In genomic region chr19:11191273-11191755, GRCh38 we compare ENCODE assay signal across 10 cellular contexts. TPM values are rescaled to one million over a fixed set of nuclear protein-coding genes. Genes with fewer than 3 reads are reported as not detected.
DNase-seq lines count a peak whose midpoint lies in the region; ATAC-seq and TF ChIP-seq lines count a peak whose summit lies in the region.
"Had no signal": no experiment of that assay in that cellular context is flagged by ENCODE, and none has a peak within 500 bp of the region (broad histone marks: within the 10 kb centered on the region; RNA-seq: fewer than 3 reads in every experiment).

No MANE protein-coding gene starts in this region.

- H3K27ac ChIP-seq in right atrium auricular region (peak overlapping the region; percentile 76 to 96), testis (peak overlapping the region; percentile 20 to 77)

- no peak overlapping the region for H3K4me3 Mint-ChIP-seq in WTC11
- H3K4me3 Mint-ChIP-seq: activated B cell treated with CpG ODN at 0.5 μM for 24 hours, immature natural killer cell had no signal

- H3K27me3 Mint-ChIP-seq in WTC11 (ENCODE audit: low read depth): no peaks in the 10 kb centered on the region

- POLR2A ChIA-PET in WTC11 (lab: Charles Lee): no interaction called here

- H3K36me3 ChIP-seq in right atrium auricular region (peaks cover 73% of the 10 kb centered on the region), testis (ENCODE audit: low read depth, missing control alignments) (no peaks in the 10 kb centered on the region)

- DNase-seq in HS-27A (ENCODE audit: low read depth) (peak; percentile 66), WTC11 (ENCODE audit: low spot score) (peak; percentile 34), right atrium auricular region (ENCODE audit: low spot score) (peak; percentile 95), testis (peak; percentile 67), hippocampal formation (lab: John Stamatoyannopoulos, UW) (no peak), NCI-H2081 treated with DMSO at 0.1 percent for 48 hours (lab: John Stamatoyannopoulos, UW) (no peak)
- DNase-seq: activated B cell treated with CpG ODN at 0.5 μM for 24 hours, immature natural killer cell had no signal

- ATAC-seq in WTC11: peak; percentile 74
- ATAC-seq in GM18858 (IDR thresholded peaks at IDR 0.05; ENCODE audit: unreplicated experiment): no peak
- no peak for ATAC-seq in GM19467 (IDR thresholded peaks at IDR 0.05; ENCODE audit: unreplicated experiment)

- H3K4me1 Mint-ChIP-seq in WTC11: peaks cover 7% of the 10 kb centered on the region

- intact Hi-C loops in testis (cut with DNase I; ENCODE audit: low total_unique reads): no loop called here

- no peaks in the 10 kb centered on the region for H3K9me3 Mint-ChIP-seq in WTC11
- H3K9me3 Mint-ChIP-seq: activated B cell treated with CpG ODN at 0.5 μM for 24 hours, immature natural killer cell had no signal

- no peak overlapping the region for H3K27ac Mint-ChIP-seq in WTC11
- H3K27ac Mint-ChIP-seq: activated B cell treated with CpG ODN at 0.5 μM for 24 hours, immature natural killer cell had no signal

- TF ChIP-seq CTCF in WTC11 (IDR thresholded peaks at IDR 0.05): no peak
- no peak for TF ChIP-seq CTCF in right atrium auricular region (IDR thresholded peaks at IDR 0.05)
- TF ChIP-seq CTCF in testis (IDR thresholded peaks at IDR 0.05): no peak

- WGBS in testis, 2 donors: 41 to 50% methylated on average over 7 to 8 of the region's 8 CpGs

- CTCF ChIA-PET in WTC11 (lab: Charles Lee): interaction anchor here (2.0 kb wide), 1 partner anchor 13 kb away, joined by 5 read pairs; no protein-coding TSS in a partner anchor

- peaks cover 11% of the 10 kb centered on the region for H3K36me3 Mint-ChIP-seq in WTC11
- H3K36me3 Mint-ChIP-seq: immature natural killer cell had no signal

- TF ChIP-seq POLR2A in testis (IDR thresholded peaks at IDR 0.05): no peak

- H3K4me1 ChIP-seq in right atrium auricular region (peaks cover 9 to 92% of the 10 kb centered on the region in 2 donors), testis (peaks cover 11% of the 10 kb centered on the region)

- H3K9me3 ChIP-seq in right atrium auricular region (no peaks in the 10 kb centered on the region), testis (no peaks in the 10 kb centered on the region)

- H3K4me3 ChIP-seq in right atrium auricular region (no peak overlapping the region), testis (no peak overlapping the region)

- no peaks in the 10 kb centered on the region for H3K27me3 ChIP-seq in right atrium auricular region
- no peaks in the 10 kb centered on the region for H3K27me3 ChIP-seq in testis

TF ChIP-seq in WTC11, 78 proteins besides CTCF, POLR2A, EP300 and RAD21:
- TF ChIP-seq USF1 (CRISPR knock-in tag; IDR thresholded peaks at IDR 0.05): peak; percentile 87
- TF ChIP-seq NFYB (CRISPR knock-in tag; conservative IDR thresholded peaks at IDR 0.05; ENCODE audit: low read depth): peak; percentile 59
- TF ChIP-seq HMGA2 (CRISPR knock-in tag; IDR thresholded peaks at IDR 0.05): no peak
- no peak for TF ChIP-seq MYBL2 (CRISPR knock-in tag; IDR thresholded peaks at IDR 0.05)
- peak; percentile 91 for TF ChIP-seq USF2 (CRISPR knock-in tag; IDR thresholded peaks at IDR 0.05)
- TF ChIP-seq SOX15 (CRISPR knock-in tag; IDR thresholded peaks at IDR 0.05): no peak

RNA-seq across cellular contexts. Expression of gene KANK2, which starts 6.0 kb away (rescaled TPM):
- 31.8 to 35.1 TPM (median 33.2 TPM) in 3 replicates for total RNA-seq in WTC11 (2021)
- 100 to 1,000 TPM; 445 to 622 TPM for total RNA-seq in right atrium auricular region
- 100 to 1,000 TPM in 1 of 2 donors, 10 to 100 TPM in 1; 98.9 to 161 TPM for total RNA-seq in testis
- 77.7 TPM for polyA plus RNA-seq in testis (ENCODE audit: insufficient read depth, low read depth, low replicate concordance)

RNA-seq across cellular contexts. Expression of gene SPC24, which starts 35.7 kb away (rescaled TPM):
- total RNA-seq in WTC11 (2021) (52.0 to 62.2 TPM (median 58.3 TPM) in 3 replicates), right atrium auricular region (1 to 10 TPM; 1.2 to 5.7 TPM), testis (1 to 10 TPM; 7.1 to 7.4 TPM)
- 5.4 TPM for polyA plus RNA-seq in testis (ENCODE audit: insufficient read depth, low read depth, low replicate concordance)

RNA-seq across cellular contexts. Expression of gene ANGPTL8, which starts 48.1 kb away (rescaled TPM):
- 0.30 TPM in 1 of 3 replicates, not detected in the others for total RNA-seq in WTC11 (2021)
- total RNA-seq in right atrium auricular region: 1 to 10 TPM in 1 of 2 donors, not detected in 1; 1.3 TPM
- total RNA-seq in testis: not detected
- not detected for polyA plus RNA-seq in testis (ENCODE audit: insufficient read depth, low read depth, low replicate concordance)
- total RNA-seq: activated B cell treated with CpG ODN at 0.5 μM for 24 hours had no signal
- polyA plus RNA-seq: immature natural killer cell had no signal

Comparison
In these comparisons a context has a peak if more than half of its experiments do, and no peak if none do; other contexts are left out.
1. DNase-seq: peak in HS-27A (single experiment), WTC11 (single experiment), right atrium auricular region (single experiment) and testis (single experiment); none in hippocampal formation (0 of 2) and NCI-H2081 treated with DMSO at 0.1 percent for 48 hours (single experiment).